8 cellular contexts compared by ENCODE assay signal in genomic region chr1:25022361-25023189, GRCh38.
DNase-seq lines count a peak whose midpoint lies in the region; ATAC-seq and TF ChIP-seq lines count a peak whose summit lies in the region.

No MANE protein-coding gene starts in this region.

- H3K27me3 ChIP-seq in HUES48 (ENCODE audit: control insufficient read depth, insufficient read depth, low read length) (no peaks in the 10 kb centered on the region), body of pancreas (no peaks in the 10 kb centered on the region)

- intact Hi-C loops in body of pancreas (cut with DNase I) = no loop called here

- H3K4me1 ChIP-seq in HUES48 (ENCODE audit: control insufficient read depth, insufficient read depth, low read length) = peaks cover 24% of the 10 kb centered on the region
- no peaks in the 10 kb centered on the region for H3K4me1 ChIP-seq in body of pancreas

- H3K4me3 ChIP-seq in HUES48 (ENCODE audit: low read depth, low read length) = no peak overlapping the region
- H3K4me3 ChIP-seq in body of pancreas = no peak overlapping the region

- H3K27ac ChIP-seq in HUES48 (ENCODE audit: low read depth, low read length) = peak overlapping the region; percentile 97
- peak overlapping the region in 1 of 4 donors; percentile 69 for H3K27ac ChIP-seq in body of pancreas

- DNase-seq in DMS53 treated with DMSO at 0.1 percent for 48 hours (lab: John Stamatoyannopoulos, UW; ENCODE audit: unreplicated experiment) (peak; percentile 25), UCSD-AML1 (lab: John Stamatoyannopoulos, UW; ENCODE audit: unreplicated experiment) (peak; percentile 85), body of pancreas (peak; percentile 22 to 85 (median 42)), kidney glomerular epithelial cell (lab: John Stamatoyannopoulos, UW) (peak; percentile 28), SK-N-DZ (ENCODE audit: low spot score) (no peak)
- DNase-seq in stimulated activated CD4-positive, alpha-beta T cell treated with anti-CD3 and anti-CD28 coated beads, Interleukin-2, amount 100 ng/mL, for 48 hours = peak; percentile 72 to 80

- H3K36me3 ChIP-seq in HUES48 (ENCODE audit: control insufficient read depth, insufficient read depth, low read length) (no peaks in the 10 kb centered on the region), body of pancreas (replicated peaks in 1 of 2; ENCODE audit: insufficient read depth in 1 of 2, low read depth in 2 of 2) (no peaks in the 10 kb centered on the region)

- peak in 1 of 3 donors; percentile 35 for TF ChIP-seq POLR2A in body of pancreas (IDR thresholded peaks at IDR 0.05)

- no peaks in the 10 kb centered on the region for H3K9me3 ChIP-seq in HUES48 (ENCODE audit: control insufficient read depth, insufficient read depth, low read length)
- H3K9me3 ChIP-seq in body of pancreas = no peaks in the 10 kb centered on the region

- 43 to 70% methylated on average over 5 to 18 of the region's 20 CpGs for WGBS in body of pancreas, 2 donors

- no peak for TF ChIP-seq CTCF in body of pancreas (IDR thresholded peaks at IDR 0.05)

- no peak overlapping the region for H3K9ac ChIP-seq in HUES48 (ENCODE audit: low read depth, low read length)

- ATAC-seq in GM21390 (IDR thresholded peaks at IDR 0.05; ENCODE audit: unreplicated experiment) (peak; percentile 65), body of pancreas (peak; percentile 11)
